Comparison of ENCODE assay signal across 17 cellular contexts in the genomic region with DNA sequence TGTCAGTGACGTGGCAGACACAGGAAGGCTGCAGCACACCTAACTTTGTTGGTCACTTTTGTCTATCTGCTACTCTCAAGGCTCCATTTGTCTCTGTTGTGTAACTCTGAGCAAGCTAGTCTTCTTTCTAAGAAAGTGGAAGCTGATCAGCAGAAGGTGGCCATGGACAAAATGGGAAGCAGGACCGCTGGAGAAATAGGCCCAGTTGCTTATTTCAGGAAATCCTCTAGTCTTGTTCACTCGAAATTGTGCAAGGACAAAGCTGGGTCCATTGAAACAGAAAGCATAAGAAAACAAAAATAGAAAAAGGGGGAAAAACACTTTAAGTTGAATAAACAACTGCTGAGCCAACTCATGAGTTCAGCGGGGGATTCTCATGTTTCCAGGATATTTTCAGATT.
DNase-seq lines count a peak whose midpoint lies in the region; ATAC-seq and TF ChIP-seq lines count a peak whose summit lies in the region.
"Had no signal": no experiment of that assay in that cellular context is flagged by ENCODE, and none has a peak within 500 bp of the region (broad histone marks: within the 10 kb centered on the region; RNA-seq: fewer than 3 reads in every experiment).

No MANE protein-coding gene starts in this region.

- H3K9me2 ChIP-seq in OCI-LY7 (ENCODE audit: insufficient read depth, low read length), result no peaks in the 10 kb centered on the region

- H3K4me2 ChIP-seq in IMR-90 (ENCODE audit: low read depth, low read length) (no peak overlapping the region), OCI-LY7 (ENCODE audit: low read length) (no peak overlapping the region)

- H3K23ac ChIP-seq in IMR-90 (ENCODE audit: low read depth, low read length), result no peak overlapping the region

- H3K79me2 ChIP-seq in OCI-LY7 (ENCODE audit: insufficient read depth, low read depth, low read length), result no peaks in the 10 kb centered on the region

- WGBS in IMR-90 (ENCODE audit: extremely low coverage in 2 of 2, insufficient read length in 1 of 2), 2 experiments, result 58% methylated on average over 2 of the region's 4 CpGs; no CpG with 5 or more reads in 1 of the 2 experiments
- 64 to 76% (median 68%) methylated on average over 4 of the region's 4 CpGs for WGBS in stomach, 5 donors

- H2AK9ac ChIP-seq in IMR-90 (replicated peaks; ENCODE audit: low read depth, low read length, poor library complexity), result no peak overlapping the region

- no peak overlapping the region for H3K9ac ChIP-seq in IMR-90 (ENCODE audit: low read depth, low read length)

- H3K27me3 ChIP-seq in IMR-90 (ENCODE audit: control insufficient read depth, insufficient read depth, low read length), result no peaks in the 10 kb centered on the region
- no peaks in the 10 kb centered on the region for H3K27me3 ChIP-seq in SJCRH30
- H3K27me3 ChIP-seq in foreskin keratinocyte, result no peaks in the 10 kb centered on the region
- no peaks in the 10 kb centered on the region for H3K27me3 ChIP-seq in stomach
- H3K27me3 ChIP-seq: ascending aorta, MG63 had no signal

- H2BK120ac ChIP-seq in IMR-90 (ENCODE audit: low read depth, low read length), result peak overlapping the region; percentile 58

- peak overlapping the region; percentile 10; the same call in 1 of the 2 replicates for H4K5ac ChIP-seq in IMR-90 (ENCODE audit: low read depth, low read length)

- no peak overlapping the region for H2AFZ ChIP-seq in IMR-90 (replicated peaks; ENCODE audit: low read length, poor library complexity)
- no peak overlapping the region for H2AFZ ChIP-seq in OCI-LY7 (ENCODE audit: low read length)

- dilution Hi-C loops in IMR-90 (cut with HindIII; ENCODE audit: low sequenced_read_pairs, unreplicated experiment), result no loop called here

- peaks cover 18% of the 10 kb centered on the region for H3K9me1 ChIP-seq in IMR-90 (ENCODE audit: insufficient read depth, low read length)

- no peak overlapping the region for H3K56ac ChIP-seq in IMR-90 (ENCODE audit: extremely low read depth, insufficient read depth, low read length)

- H2BK20ac ChIP-seq in IMR-90 (ENCODE audit: low read depth, low read length), result peak overlapping the region; percentile 33; the same call in 1 of the 2 replicates

- peak overlapping the region; percentile 59 for H3K4ac ChIP-seq in IMR-90 (ENCODE audit: low read depth, low read length)

- H4K20me1 ChIP-seq in IMR-90 (ENCODE audit: insufficient read depth, low read length) (0 out of 2 replicates have a peak, but pooled peaks cover 5% of the 10 kb centered on the region), OCI-LY7 (ENCODE audit: insufficient read depth, low read length) (no peaks in the 10 kb centered on the region)

- DNase-seq in IMR-90 (peak; percentile 29), SJCRH30 (no peak), foreskin keratinocyte (no peak), stomach (no peak), GM20000 (ENCODE audit: low spot score) (no peak), NCI-H1048 (lab: John Stamatoyannopoulos, UW) (no peak), OCI-LY7 (ENCODE audit: low spot score) (no peak)
- DNase-seq: activated naive CD4-positive, alpha-beta T cell treated with Interleukin-2 at 50 U/mL for 16 hours; Caco-2; head of caudate nucleus; MG63; NCI-H2029 treated with DMSO at 0.1 percent for 48 hours; NCI-H510A treated with DMSO at 0.1 percent for 48 hours had no signal

- peaks cover 14 to 16% of the 10 kb centered on the region in 2 experiments; a peak in 3 of 4 replicates for H3K79me1 ChIP-seq in IMR-90 (ENCODE audit: low read depth in 1 of 2, low read length in 2 of 2)

- TF ChIP-seq CTCF in IMR-90 (conservative IDR thresholded peaks at IDR 0.05; ENCODE audit: low read depth, low read length) (no peak), foreskin keratinocyte (conservative IDR thresholded peaks at IDR 0.05) (no peak), stomach (IDR thresholded peaks at IDR 0.05) (no peak), GM20000 (IDR thresholded peaks at IDR 0.05; ENCODE audit: extremely low read depth, missing control alignments) (no peak), OCI-LY7 (conservative IDR thresholded peaks at IDR 0.05; ENCODE audit: low read length) (no peak)

- peak overlapping the region; percentile 3; the same call in 1 of the 2 replicates for H3K18ac ChIP-seq in IMR-90 (ENCODE audit: low read depth, low read length)

- peaks cover 28% of the 10 kb centered on the region for H3K4me1 ChIP-seq in IMR-90 (ENCODE audit: control insufficient read depth, insufficient read depth, low read length)
- H3K4me1 ChIP-seq in SJCRH30, result peaks cover 46% of the 10 kb centered on the region
- H3K4me1 ChIP-seq in foreskin keratinocyte, result peaks cover 30% of the 10 kb centered on the region
- peaks cover 50 to 87% (median 70%) of the 10 kb centered on the region in 4 donors for H3K4me1 ChIP-seq in stomach
- no peaks in the 10 kb centered on the region for H3K4me1 ChIP-seq in OCI-LY7 (ENCODE audit: insufficient read depth, low read length, poor library complexity, severe bottlenecking)

- H3K14ac ChIP-seq in IMR-90 (replicated peaks; ENCODE audit: low read depth, low read length), result peak overlapping the region; percentile 68; the same call in 1 of the 2 replicates

- TF ChIP-seq EP300 in stomach (IDR thresholded peaks at IDR 0.05), result no peak

- in situ Hi-C loops in IMR-90 (cut with MboI; ENCODE audit: low sequenced_read_pairs), result no loop called here

- intact Hi-C loops in IMR-90 (cut with micrococcal nuclease) (loop anchor here (5.0 kb wide), 1 partner anchor 63 kb away; no protein-coding TSS in a partner anchor), stomach (cut with DNase I; ENCODE audit: low total_unique reads) (no loop called here), OCI-LY7 (cut with micrococcal nuclease; ENCODE audit: unreplicated experiment) (no loop called here)

- H3K4me3 ChIP-seq in IMR-90 (ENCODE audit: insufficient read depth, low read depth, low read length) (no peak overlapping the region), SJCRH30 (no peak overlapping the region), stomach (no peak overlapping the region), OCI-LY7 (ENCODE audit: low read depth, low read length, poor library complexity, severe bottlenecking) (no peak overlapping the region)
- H3K4me3 ChIP-seq: ascending aorta, coronary artery, MG63 had no signal

- H3K36me3 ChIP-seq in IMR-90 (ENCODE audit: control insufficient read depth, insufficient read depth, low read length), result no peaks in the 10 kb centered on the region
- no peaks in the 10 kb centered on the region for H3K36me3 ChIP-seq in SJCRH30
- H3K36me3 ChIP-seq in stomach, result no peaks in the 10 kb centered on the region
- no peaks in the 10 kb centered on the region for H3K36me3 ChIP-seq in OCI-LY7 (ENCODE audit: insufficient read depth, low read length)
- H3K36me3 ChIP-seq: ascending aorta, MG63 had no signal

- peak overlapping the region; percentile 23; the same call in 1 of the 2 replicates for H2AK5ac ChIP-seq in IMR-90 (ENCODE audit: low read depth, low read length)

- H3K27ac ChIP-seq in IMR-90 (ENCODE audit: insufficient read depth, low read length) (peak overlapping the region; percentile 52; the same call in 1 of the 2 replicates), SJCRH30 (peak overlapping the region; percentile 93), foreskin keratinocyte (peak overlapping the region; percentile 20), stomach (peak overlapping the region in 4 of 5 donors; percentile 36 to 81 (median 76)), OCI-LY7 (ENCODE audit: low read depth, low read length, poor library complexity, severe bottlenecking) (no peak overlapping the region)
- H3K27ac ChIP-seq: coronary artery had no signal

- H3K9me3 ChIP-seq in IMR-90 (ENCODE audit: control insufficient read depth, insufficient read depth, low read length) (no peaks in the 10 kb centered on the region), SJCRH30 (replicated peaks) (no peaks in the 10 kb centered on the region), stomach (no peaks in the 10 kb centered on the region), OCI-LY7 (ENCODE audit: low read length) (no peaks in the 10 kb centered on the region)
- H3K9me3 ChIP-seq: ascending aorta, Caco-2, MG63 had no signal

- CTCF ChIA-PET in IMR-90 (lab: Yijun Ruan, JAX) (interaction anchor here (0.6 to 0.9 kb wide), 2 partner anchors 8 to 15 kb away, joined by 3 to 4 read pairs; no protein-coding TSS in a partner anchor), OCI-LY7 (lab: Charles Lee; ENCODE audit: unreplicated experiment) (no interaction called here)

- TF ChIP-seq RAD21 in IMR-90 (IDR thresholded peaks at IDR 0.05; ENCODE audit: low read length), result no peak

- ATAC-seq in IMR-90 (ENCODE audit: low read depth), result no peak
- ATAC-seq in foreskin keratinocyte, result no peak
- ATAC-seq: Panc1, SK-N-SH treated with all-trans-retinoic acid at 6 μM for 48 hours had no signal

- TF ChIP-seq POLR2A in IMR-90 (IDR thresholded peaks at IDR 0.05; ENCODE audit: low read depth, low read length) (no peak), stomach (IDR thresholded peaks at IDR 0.05) (no peak)

- H2BK15ac ChIP-seq in IMR-90 (ENCODE audit: low read depth, low read length), result no peak overlapping the region

- BruUV-seq in IMR-90 (replicated peaks; lab: Mats Ljungman, UMichigan), result no TSS peak
- BruUV-seq in OCI-LY7 (replicated peaks; lab: Mats Ljungman, UMichigan), result no TSS peak

- no peak overlapping the region for H4K91ac ChIP-seq in IMR-90 (ENCODE audit: insufficient read depth, low read depth, low read length)

- H4K8ac ChIP-seq in IMR-90 (ENCODE audit: low read depth in 2 of 2, low read length in 2 of 2), result peak overlapping the region in 1 of 2 experiments; percentile 46; a peak in 2 of 4 replicates

- POLR2A ChIA-PET in IMR-90 (lab: Charles Lee; ENCODE audit: unreplicated experiment), result no interaction called here
- POLR2A ChIA-PET in OCI-LY7 (lab: Charles Lee), result interaction anchor here (0.5 kb wide), 1 partner anchor 611 kb away, joined by 4 read pairs; no protein-coding TSS in a partner anchor

- H2BK5ac ChIP-seq in IMR-90 (ENCODE audit: low read depth, low read length, poor library complexity, severe bottlenecking), result no peak overlapping the region

TF ChIP-seq in IMR-90, 13 proteins besides CTCF, POLR2A, EP300 and RAD21 (continues in another document):
- TF ChIP-seq, protein P1, sequence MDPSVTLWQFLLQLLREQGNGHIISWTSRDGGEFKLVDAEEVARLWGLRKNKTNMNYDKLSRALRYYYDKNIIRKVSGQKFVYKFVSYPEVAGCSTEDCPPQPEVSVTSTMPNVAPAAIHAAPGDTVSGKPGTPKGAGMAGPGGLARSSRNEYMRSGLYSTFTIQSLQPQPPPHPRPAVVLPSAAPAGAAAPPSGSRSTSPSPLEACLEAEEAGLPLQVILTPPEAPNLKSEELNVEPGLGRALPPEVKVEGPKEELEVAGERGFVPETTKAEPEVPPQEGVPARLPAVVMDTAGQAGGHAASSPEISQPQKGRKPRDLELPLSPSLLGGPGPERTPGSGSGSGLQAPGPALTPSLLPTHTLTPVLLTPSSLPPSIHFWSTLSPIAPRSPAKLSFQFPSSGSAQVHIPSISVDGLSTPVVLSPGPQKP (IDR thresholded peaks at IDR 0.05; ENCODE audit: borderline replicate concordance, low read depth, low read length), result no peak
- no peak for TF ChIP-seq NFE2L2 (IDR thresholded peaks at IDR 0.05; ENCODE audit: low read depth, low read length)
- no peak for TF ChIP-seq BHLHE40 (IDR thresholded peaks at IDR 0.05; ENCODE audit: low read depth, low read length)
